Comparison of ENCODE assay signal across 9 cellular contexts in the genomic region with DNA sequence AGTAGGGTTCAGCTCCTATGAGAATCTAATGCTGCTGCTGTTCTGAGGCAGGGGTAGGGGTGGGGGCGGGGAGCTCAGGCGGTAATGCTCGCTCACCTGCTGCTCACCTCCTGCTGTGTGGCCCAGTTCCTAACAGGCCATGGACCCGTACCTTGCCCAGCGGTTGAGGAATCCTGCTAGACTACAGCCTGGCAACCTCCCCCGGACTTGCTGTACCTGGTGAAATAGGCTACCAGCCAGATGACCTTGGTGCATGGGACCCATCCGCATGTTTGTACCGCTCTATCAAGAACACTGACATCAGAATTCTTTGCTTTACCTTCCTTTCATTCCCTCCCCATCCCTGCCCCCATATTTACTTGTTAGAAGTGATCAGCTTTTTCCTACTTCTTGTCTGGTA. TPM values are rescaled to one million over a fixed set of nuclear protein-coding genes. Genes with fewer than 3 reads are reported as not detected.
"Had no signal": no experiment of that assay in that cellular context is flagged by ENCODE, and none has a peak within 500 bp of the region (broad histone marks: within the 10 kb centered on the region; RNA-seq: fewer than 3 reads in every experiment).

No MANE protein-coding gene starts in this region.

- H3K36me3 ChIP-seq: HAP-1 had no signal

- H3K4me3 ChIP-seq: GM23248, HAP-1 had no signal

- ATAC-seq: HCT116 had no signal

- H3K4me1 ChIP-seq: HAP-1 had no signal

- H3K27ac ChIP-seq: GM23248, HL-60 had no signal

- H3K9me3 ChIP-seq: HAP-1 had no signal

- DNase-seq: GOT3, H7, HFFc6, KBM-7 had no signal

RNA-seq across cellular contexts. Expression of a gene that starts 15.3 kb away (rescaled TPM):
- total RNA-seq: GM23248, H7 had no signal
- polyA plus RNA-seq: IgD-negative memory B cell had no signal
